Comparison of ENCODE assay signal across 2 cellular contexts in the genomic region with DNA sequence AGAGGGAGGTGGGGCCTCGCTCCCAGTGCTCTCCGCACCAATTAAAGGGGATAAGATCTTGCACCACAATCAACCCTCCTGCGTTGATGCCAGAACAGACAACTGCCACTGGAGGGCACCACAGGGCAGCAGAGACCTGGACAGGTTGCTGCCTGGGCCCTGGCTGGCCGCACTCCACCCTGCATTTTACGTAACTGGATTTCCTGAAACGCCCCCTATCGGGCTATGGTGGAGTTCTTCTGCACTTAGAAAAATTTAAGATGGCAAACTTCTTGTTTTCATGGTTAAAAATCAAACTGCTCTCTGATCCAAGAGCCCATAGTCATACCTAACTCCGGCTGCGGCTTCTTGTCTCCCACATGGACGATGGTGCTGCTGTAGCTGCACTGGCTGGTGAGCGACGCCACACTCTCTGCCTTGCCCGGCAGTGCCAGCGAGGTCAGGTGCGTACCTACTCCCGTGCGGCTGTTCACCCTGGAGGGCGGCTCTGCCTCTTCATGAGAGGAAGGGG.
TF ChIP-seq lines count a peak whose summit lies in the region.

No MANE protein-coding gene starts in this region.

TF ChIP-seq in HEK293T, 16 proteins besides CTCF, POLR2A, EP300 and RAD21:
- TF ChIP-seq, protein P1, sequence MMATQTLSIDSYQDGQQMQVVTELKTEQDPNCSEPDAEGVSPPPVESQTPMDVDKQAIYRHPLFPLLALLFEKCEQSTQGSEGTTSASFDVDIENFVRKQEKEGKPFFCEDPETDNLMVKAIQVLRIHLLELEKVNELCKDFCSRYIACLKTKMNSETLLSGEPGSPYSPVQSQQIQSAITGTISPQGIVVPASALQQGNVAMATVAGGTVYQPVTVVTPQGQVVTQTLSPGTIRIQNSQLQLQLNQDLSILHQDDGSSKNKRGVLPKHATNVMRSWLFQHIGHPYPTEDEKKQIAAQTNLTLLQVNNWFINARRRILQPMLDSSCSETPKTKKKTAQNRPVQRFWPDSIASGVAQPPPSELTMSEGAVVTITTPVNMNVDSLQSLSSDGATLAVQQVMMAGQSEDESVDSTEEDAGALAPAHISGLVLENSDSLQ (IDR thresholded peaks at IDR 0.05) = no peak
- TF ChIP-seq FOXM1 (IDR thresholded peaks at IDR 0.05; ENCODE audit: borderline replicate concordance) (no peak), SUZ12 (IDR thresholded peaks at IDR 0.05) (no peak), BHLHE40 (IDR thresholded peaks at IDR 0.05; ENCODE audit: borderline replicate concordance) (no peak), SP1 (IDR thresholded peaks at IDR 0.05) (no peak), ARNT (IDR thresholded peaks at IDR 0.05) (no peak), FOXA1 (IDR thresholded peaks at IDR 0.05) (no peak), ZNF384 (IDR thresholded peaks at IDR 0.05) (no peak), LEF1 (IDR thresholded peaks at IDR 0.05; ENCODE audit: borderline replicate concordance) (no peak), ELF4 (IDR thresholded peaks at IDR 0.05) (no peak), FOXK2 (IDR thresholded peaks at IDR 0.05) (no peak), TARDBP (IDR thresholded peaks at IDR 0.05) (no peak), CTBP1 (IDR thresholded peaks at IDR 0.05; ENCODE audit: borderline replicate concordance) (no peak), NFRKB (IDR thresholded peaks at IDR 0.05) (no peak), HDGF (IDR thresholded peaks at IDR 0.05; ENCODE audit: borderline replicate concordance) (no peak)
TF ChIP-seq in HEK293T: peak in this region for 0.

TF ChIP-seq in HepG2, 621 proteins besides CTCF, POLR2A, EP300 and RAD21 (continues in another document):
- TF ChIP-seq ZNF550 (CRISPR knock-in tag; IDR thresholded peaks at IDR 0.05; ENCODE audit: borderline replicate concordance) (no peak), ZNF703 (CRISPR knock-in tag; IDR thresholded peaks at IDR 0.05; ENCODE audit: borderline replicate concordance) (no peak), RORA (CRISPR knock-in tag; IDR thresholded peaks at IDR 0.05) (no peak), ETV5 (CRISPR knock-in tag; IDR thresholded peaks at IDR 0.05; ENCODE audit: borderline replicate concordance) (peak; percentile 35; the same call in 1 of the 2 replicates), CEBPB (IDR thresholded peaks at IDR 0.05; ENCODE audit: borderline replicate concordance, low read depth, low read length) (peak; percentile 70; the same call in 1 of the 2 replicates), U2AF1 (optimal IDR thresholded peaks at IDR 0.05; ENCODE audit: low read depth, low read length) (peak; percentile 39), ZBTB7B (CRISPR knock-in tag; IDR thresholded peaks at IDR 0.05) (no peak), IRF2 (CRISPR knock-in tag; IDR thresholded peaks at IDR 0.05) (peak; percentile 68), ZNF556 (CRISPR knock-in tag; IDR thresholded peaks at IDR 0.05; ENCODE audit: borderline replicate concordance) (0 out of 2 replicates have a peak, but pooled peaks have one; percentile 23), MXD4 (CRISPR knock-in tag; IDR thresholded peaks at IDR 0.05) (peak; percentile 79; the same call in 1 of the 2 replicates), ZFY (CRISPR knock-in tag; IDR thresholded peaks at IDR 0.05) (peak; percentile 60), ZNF816 (CRISPR knock-in tag; IDR thresholded peaks at IDR 0.05; ENCODE audit: borderline replicate concordance) (no peak), ARNTL (CRISPR knock-in tag; IDR thresholded peaks at IDR 0.05) (0 out of 2 replicates have a peak, but pooled peaks have one; percentile 59), ERF (CRISPR knock-in tag; IDR thresholded peaks at IDR 0.05) (peak; percentile 94), ZNF572 (CRISPR knock-in tag; IDR thresholded peaks at IDR 0.05) (0 out of 2 replicates have a peak, but pooled peaks have one; percentile 30), SIN3B (IDR thresholded peaks at IDR 0.05; ENCODE audit: low read length) (peak; percentile 67; the same call in 1 of the 2 replicates), ETV6 (CRISPR knock-in tag; conservative IDR thresholded peaks at IDR 0.05) (peak; percentile 79; the same call in 1 of the 2 replicates), SAP130 (CRISPR knock-in tag; IDR thresholded peaks at IDR 0.05; ENCODE audit: low read depth) (peak; percentile 64; the same call in 1 of the 2 replicates), CBX1 (IDR thresholded peaks at IDR 0.05; ENCODE audit: low read depth) (no peak), ZNF720 (CRISPR knock-in tag; IDR thresholded peaks at IDR 0.05) (0 out of 2 replicates have a peak, but pooled peaks have one; percentile 56), ESRRA (CRISPR knock-in tag; IDR thresholded peaks at IDR 0.05; ENCODE audit: low read depth) (peak; percentile 68; the same call in 1 of the 2 replicates), HOXA5 (CRISPR knock-in tag; IDR thresholded peaks at IDR 0.05) (0 out of 2 replicates have a peak, but pooled peaks have one; percentile 60), ARNT2 (CRISPR knock-in tag; IDR thresholded peaks at IDR 0.05; ENCODE audit: low read depth) (peak; percentile 44; the same call in 1 of the 2 replicates)
- TF ChIP-seq, protein P2, sequence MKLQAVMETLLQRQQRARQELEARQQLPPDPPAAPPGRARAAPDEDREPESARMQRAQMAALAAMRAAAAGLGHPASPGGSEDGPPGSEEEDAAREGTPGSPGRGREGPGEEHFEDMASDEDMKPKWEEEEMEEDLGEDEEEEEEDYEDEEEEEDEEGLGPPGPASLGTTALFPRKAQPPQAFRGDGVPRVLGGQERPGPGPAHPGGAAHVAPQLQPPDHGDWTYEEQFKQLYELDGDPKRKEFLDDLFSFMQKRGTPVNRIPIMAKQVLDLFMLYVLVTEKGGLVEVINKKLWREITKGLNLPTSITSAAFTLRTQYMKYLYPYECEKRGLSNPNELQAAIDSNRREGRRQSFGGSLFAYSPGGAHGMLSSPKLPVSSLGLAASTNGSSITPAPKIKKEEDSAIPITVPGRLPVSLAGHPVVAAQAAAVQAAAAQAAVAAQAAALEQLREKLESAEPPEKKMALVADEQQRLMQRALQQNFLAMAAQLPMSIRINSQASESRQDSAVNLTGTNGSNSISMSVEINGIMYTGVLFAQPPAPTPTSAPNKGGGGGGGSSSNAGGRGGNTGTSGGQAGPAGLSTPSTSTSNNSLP (IDR thresholded peaks at IDR 0.05; ENCODE audit: low read depth, low read length) = peak; percentile 88
- TF ChIP-seq, protein P3, sequence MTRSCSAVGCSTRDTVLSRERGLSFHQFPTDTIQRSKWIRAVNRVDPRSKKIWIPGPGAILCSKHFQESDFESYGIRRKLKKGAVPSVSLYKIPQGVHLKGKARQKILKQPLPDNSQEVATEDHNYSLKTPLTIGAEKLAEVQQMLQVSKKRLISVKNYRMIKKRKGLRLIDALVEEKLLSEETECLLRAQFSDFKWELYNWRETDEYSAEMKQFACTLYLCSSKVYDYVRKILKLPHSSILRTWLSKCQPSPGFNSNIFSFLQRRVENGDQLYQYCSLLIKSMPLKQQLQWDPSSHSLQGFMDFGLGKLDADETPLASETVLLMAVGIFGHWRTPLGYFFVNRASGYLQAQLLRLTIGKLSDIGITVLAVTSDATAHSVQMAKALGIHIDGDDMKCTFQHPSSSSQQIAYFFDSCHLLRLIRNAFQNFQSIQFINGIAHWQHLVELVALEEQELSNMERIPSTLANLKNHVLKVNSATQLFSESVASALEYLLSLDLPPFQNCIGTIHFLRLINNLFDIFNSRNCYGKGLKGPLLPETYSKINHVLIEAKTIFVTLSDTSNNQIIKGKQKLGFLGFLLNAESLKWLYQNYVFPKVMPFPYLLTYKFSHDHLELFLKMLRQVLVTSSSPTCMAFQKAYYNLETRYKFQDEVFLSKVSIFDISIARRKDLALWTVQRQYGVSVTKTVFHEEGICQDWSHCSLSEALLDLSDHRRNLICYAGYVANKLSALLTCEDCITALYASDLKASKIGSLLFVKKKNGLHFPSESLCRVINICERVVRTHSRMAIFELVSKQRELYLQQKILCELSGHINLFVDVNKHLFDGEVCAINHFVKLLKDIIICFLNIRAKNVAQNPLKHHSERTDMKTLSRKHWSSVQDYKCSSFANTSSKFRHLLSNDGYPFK (CRISPR knock-in tag; IDR thresholded peaks at IDR 0.05; ENCODE audit: borderline replicate concordance) = peak; percentile 29; the same call in 1 of the 2 replicates
- TF ChIP-seq, protein P4, sequence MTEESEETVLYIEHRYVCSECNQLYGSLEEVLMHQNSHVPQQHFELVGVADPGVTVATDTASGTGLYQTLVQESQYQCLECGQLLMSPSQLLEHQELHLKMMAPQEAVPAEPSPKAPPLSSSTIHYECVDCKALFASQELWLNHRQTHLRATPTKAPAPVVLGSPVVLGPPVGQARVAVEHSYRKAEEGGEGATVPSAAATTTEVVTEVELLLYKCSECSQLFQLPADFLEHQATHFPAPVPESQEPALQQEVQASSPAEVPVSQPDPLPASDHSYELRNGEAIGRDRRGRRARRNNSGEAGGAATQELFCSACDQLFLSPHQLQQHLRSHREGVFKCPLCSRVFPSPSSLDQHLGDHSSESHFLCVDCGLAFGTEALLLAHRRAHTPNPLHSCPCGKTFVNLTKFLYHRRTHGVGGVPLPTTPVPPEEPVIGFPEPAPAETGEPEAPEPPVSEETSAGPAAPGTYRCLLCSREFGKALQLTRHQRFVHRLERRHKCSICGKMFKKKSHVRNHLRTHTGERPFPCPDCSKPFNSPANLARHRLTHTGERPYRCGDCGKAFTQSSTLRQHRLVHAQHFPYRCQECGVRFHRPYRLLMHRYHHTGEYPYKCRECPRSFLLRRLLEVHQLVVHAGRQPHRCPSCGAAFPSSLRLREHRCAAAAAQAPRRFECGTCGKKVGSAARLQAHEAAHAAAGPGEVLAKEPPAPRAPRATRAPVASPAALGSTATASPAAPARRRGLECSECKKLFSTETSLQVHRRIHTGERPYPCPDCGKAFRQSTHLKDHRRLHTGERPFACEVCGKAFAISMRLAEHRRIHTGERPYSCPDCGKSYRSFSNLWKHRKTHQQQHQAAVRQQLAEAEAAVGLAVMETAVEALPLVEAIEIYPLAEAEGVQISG (CRISPR knock-in tag; IDR thresholded peaks at IDR 0.05) = peak; percentile 91
- TF ChIP-seq, protein P5, sequence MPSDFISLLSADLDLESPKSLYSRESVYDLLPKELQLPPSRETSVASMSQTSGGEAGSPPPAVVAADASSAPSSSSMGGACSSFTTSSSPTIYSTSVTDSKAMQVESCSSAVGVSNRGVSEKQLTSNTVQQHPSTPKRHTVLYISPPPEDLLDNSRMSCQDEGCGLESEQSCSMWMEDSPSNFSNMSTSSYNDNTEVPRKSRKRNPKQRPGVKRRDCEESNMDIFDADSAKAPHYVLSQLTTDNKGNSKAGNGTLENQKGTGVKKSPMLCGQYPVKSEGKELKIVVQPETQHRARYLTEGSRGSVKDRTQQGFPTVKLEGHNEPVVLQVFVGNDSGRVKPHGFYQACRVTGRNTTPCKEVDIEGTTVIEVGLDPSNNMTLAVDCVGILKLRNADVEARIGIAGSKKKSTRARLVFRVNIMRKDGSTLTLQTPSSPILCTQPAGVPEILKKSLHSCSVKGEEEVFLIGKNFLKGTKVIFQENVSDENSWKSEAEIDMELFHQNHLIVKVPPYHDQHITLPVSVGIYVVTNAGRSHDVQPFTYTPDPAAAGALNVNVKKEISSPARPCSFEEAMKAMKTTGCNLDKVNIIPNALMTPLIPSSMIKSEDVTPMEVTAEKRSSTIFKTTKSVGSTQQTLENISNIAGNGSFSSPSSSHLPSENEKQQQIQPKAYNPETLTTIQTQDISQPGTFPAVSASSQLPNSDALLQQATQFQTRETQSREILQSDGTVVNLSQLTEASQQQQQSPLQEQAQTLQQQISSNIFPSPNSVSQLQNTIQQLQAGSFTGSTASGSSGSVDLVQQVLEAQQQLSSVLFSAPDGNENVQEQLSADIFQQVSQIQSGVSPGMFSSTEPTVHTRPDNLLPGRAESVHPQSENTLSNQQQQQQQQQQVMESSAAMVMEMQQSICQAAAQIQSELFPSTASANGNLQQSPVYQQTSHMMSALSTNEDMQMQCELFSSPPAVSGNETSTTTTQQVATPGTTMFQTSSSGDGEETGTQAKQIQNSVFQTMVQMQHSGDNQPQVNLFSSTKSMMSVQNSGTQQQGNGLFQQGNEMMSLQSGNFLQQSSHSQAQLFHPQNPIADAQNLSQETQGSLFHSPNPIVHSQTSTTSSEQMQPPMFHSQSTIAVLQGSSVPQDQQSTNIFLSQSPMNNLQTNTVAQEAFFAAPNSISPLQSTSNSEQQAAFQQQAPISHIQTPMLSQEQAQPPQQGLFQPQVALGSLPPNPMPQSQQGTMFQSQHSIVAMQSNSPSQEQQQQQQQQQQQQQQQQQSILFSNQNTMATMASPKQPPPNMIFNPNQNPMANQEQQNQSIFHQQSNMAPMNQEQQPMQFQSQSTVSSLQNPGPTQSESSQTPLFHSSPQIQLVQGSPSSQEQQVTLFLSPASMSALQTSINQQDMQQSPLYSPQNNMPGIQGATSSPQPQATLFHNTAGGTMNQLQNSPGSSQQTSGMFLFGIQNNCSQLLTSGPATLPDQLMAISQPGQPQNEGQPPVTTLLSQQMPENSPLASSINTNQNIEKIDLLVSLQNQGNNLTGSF (CRISPR knock-in tag; IDR thresholded peaks at IDR 0.05) = no peak
- TF ChIP-seq, protein P6, sequence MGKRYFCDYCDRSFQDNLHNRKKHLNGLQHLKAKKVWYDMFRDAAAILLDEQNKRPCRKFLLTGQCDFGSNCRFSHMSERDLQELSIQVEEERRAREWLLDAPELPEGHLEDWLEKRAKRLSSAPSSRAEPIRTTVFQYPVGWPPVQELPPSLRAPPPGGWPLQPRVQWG (CRISPR knock-in tag; IDR thresholded peaks at IDR 0.05; ENCODE audit: borderline replicate concordance, low read depth) = no peak
- TF ChIP-seq, protein P7, sequence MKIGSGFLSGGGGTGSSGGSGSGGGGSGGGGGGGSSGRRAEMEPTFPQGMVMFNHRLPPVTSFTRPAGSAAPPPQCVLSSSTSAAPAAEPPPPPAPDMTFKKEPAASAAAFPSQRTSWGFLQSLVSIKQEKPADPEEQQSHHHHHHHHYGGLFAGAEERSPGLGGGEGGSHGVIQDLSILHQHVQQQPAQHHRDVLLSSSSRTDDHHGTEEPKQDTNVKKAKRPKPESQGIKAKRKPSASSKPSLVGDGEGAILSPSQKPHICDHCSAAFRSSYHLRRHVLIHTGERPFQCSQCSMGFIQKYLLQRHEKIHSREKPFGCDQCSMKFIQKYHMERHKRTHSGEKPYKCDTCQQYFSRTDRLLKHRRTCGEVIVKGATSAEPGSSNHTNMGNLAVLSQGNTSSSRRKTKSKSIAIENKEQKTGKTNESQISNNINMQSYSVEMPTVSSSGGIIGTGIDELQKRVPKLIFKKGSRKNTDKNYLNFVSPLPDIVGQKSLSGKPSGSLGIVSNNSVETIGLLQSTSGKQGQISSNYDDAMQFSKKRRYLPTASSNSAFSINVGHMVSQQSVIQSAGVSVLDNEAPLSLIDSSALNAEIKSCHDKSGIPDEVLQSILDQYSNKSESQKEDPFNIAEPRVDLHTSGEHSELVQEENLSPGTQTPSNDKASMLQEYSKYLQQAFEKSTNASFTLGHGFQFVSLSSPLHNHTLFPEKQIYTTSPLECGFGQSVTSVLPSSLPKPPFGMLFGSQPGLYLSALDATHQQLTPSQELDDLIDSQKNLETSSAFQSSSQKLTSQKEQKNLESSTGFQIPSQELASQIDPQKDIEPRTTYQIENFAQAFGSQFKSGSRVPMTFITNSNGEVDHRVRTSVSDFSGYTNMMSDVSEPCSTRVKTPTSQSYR (CRISPR knock-in tag; IDR thresholded peaks at IDR 0.05; ENCODE audit: borderline replicate concordance) = peak; percentile 39; the same call in 1 of the 2 replicates
- TF ChIP-seq, protein P8, sequence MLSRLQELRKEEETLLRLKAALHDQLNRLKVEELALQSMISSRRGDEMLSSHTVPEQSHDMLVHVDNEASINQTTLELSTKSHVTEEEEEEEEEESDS (CRISPR knock-in tag; IDR thresholded peaks at IDR 0.05; ENCODE audit: borderline replicate concordance) = no peak
- TF ChIP-seq, protein P9, sequence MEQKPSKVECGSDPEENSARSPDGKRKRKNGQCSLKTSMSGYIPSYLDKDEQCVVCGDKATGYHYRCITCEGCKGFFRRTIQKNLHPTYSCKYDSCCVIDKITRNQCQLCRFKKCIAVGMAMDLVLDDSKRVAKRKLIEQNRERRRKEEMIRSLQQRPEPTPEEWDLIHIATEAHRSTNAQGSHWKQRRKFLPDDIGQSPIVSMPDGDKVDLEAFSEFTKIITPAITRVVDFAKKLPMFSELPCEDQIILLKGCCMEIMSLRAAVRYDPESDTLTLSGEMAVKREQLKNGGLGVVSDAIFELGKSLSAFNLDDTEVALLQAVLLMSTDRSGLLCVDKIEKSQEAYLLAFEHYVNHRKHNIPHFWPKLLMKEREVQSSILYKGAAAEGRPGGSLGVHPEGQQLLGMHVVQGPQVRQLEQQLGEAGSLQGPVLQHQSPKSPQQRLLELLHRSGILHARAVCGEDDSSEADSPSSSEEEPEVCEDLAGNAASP (CRISPR knock-in tag; IDR thresholded peaks at IDR 0.05; ENCODE audit: borderline replicate concordance) = peak; percentile 88
